ENCODE assay signal across 2 cellular contexts in the genomic region with DNA sequence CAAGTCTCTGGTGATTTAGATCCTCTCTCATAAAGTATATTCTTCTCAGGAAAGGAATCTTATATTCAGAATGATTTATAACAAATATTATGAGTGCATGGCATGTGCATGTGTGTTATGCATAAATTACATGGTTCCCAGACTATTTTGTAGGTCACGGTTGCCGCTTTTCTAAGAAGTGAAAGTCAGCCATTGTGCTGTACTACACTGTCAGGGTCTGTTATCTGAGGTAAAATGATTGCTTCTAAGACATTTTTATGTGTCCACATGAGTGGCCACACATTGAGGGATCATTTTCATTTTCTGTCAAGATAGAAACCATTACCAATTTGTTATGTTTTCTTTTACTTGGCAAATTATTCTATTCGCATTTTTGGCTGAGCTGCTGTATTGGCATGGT.
TF ChIP-seq lines count a peak whose summit lies in the region.

No MANE protein-coding gene starts in this region.

TF ChIP-seq in HEK293T, 16 proteins besides CTCF, POLR2A, EP300 and RAD21 (continued from another document):
- no peak for TF ChIP-seq ARNT (IDR thresholded peaks at IDR 0.05)

TF ChIP-seq in HepG2, 621 proteins besides CTCF, POLR2A, EP300 and RAD21 (continued from another document):
- no peak for TF ChIP-seq ATF4 (CRISPR knock-in tag; IDR thresholded peaks at IDR 0.05)
- no peak for TF ChIP-seq ZNF160 (CRISPR knock-in tag; IDR thresholded peaks at IDR 0.05)
